In genomic region chr6:148440877-148441453, GRCh38 we compare ENCODE assay signal across 8 cellular contexts.
DNase-seq lines count a peak whose midpoint lies in the region; ATAC-seq and TF ChIP-seq lines count a peak whose summit lies in the region.

No MANE protein-coding gene starts in this region.

- H2BK12ac ChIP-seq in mesenchymal stem cell (ENCODE audit: low read length in 2 of 2): peak overlapping the region; percentile 6 to 74

- H3K4me2 ChIP-seq in mesenchymal stem cell (ENCODE audit: low read length, poor library complexity, severe bottlenecking): no peak overlapping the region

- H2BK5ac ChIP-seq in mesenchymal stem cell (ENCODE audit: low read depth, low read length, poor library complexity, severe bottlenecking): peak overlapping the region; percentile 75

- H3K18ac ChIP-seq in mesenchymal stem cell (ENCODE audit: low read depth in 1 of 2, low read length in 2 of 2): peak overlapping the region; percentile 2 to 7

- H4K91ac ChIP-seq in mesenchymal stem cell (ENCODE audit: low read length): no peak overlapping the region

- no peak for ATAC-seq in HG03280 (IDR thresholded peaks at IDR 0.05; ENCODE audit: unreplicated experiment)

- H4K8ac ChIP-seq in mesenchymal stem cell (ENCODE audit: low read length): no peak overlapping the region

- TF ChIP-seq CTCF in cardiac fibroblast (IDR thresholded peaks at IDR 0.05; ENCODE audit: low read depth, low read length): no peak

- peak overlapping the region; percentile 96 for H3K27ac ChIP-seq in mesenchymal stem cell (ENCODE audit: low read length, poor library complexity, severe bottlenecking)

- H3K4me1 ChIP-seq in mesenchymal stem cell (ENCODE audit: control insufficient read depth, insufficient read depth, low read depth, low read length): peaks cover 16% of the 10 kb centered on the region

- peak overlapping the region in 1 of 2 experiments; percentile 78 for H3K4ac ChIP-seq in mesenchymal stem cell (ENCODE audit: low read depth in 1 of 2, low read length in 2 of 2)

- no peak overlapping the region for H3K23ac ChIP-seq in mesenchymal stem cell (ENCODE audit: low read length in 2 of 2)

- no peaks in the 10 kb centered on the region for H3K27me3 ChIP-seq in mesenchymal stem cell (ENCODE audit: control insufficient read depth in 1 of 2, insufficient read depth in 1 of 2, low read length in 2 of 2)

- H3K4me3 ChIP-seq in cardiac fibroblast (replicated peaks in 1 of 2; ENCODE audit: low read depth in 2 of 2, low read length in 2 of 2) (no peak overlapping the region), mesenchymal stem cell (ENCODE audit: insufficient read depth in 1 of 2, low read depth in 1 of 2, low read length in 2 of 2) (no peak overlapping the region)

- WGBS in mesenchymal stem cell: 13% methylated on average over 8 of the region's 9 CpGs

- no peak overlapping the region for H3K14ac ChIP-seq in mesenchymal stem cell (ENCODE audit: low read length in 2 of 2)

- no peaks in the 10 kb centered on the region for H3K9me3 ChIP-seq in mesenchymal stem cell (ENCODE audit: control insufficient read depth, low read length)

- no peak overlapping the region for H2BK15ac ChIP-seq in mesenchymal stem cell (ENCODE audit: low read depth, poor library complexity, severe bottlenecking)

- H2AFZ ChIP-seq in mesenchymal stem cell (ENCODE audit: low read depth, low read length): no peak overlapping the region

- peak; percentile 89 for DNase-seq in AG08395 (ENCODE audit: low spot score)
- DNase-seq in LoVo (ENCODE audit: low spot score): peak; percentile 50
- peak; percentile 97 to 98 for DNase-seq in cardiac fibroblast (ENCODE audit: low read depth in 2 of 2)
- peak; percentile 82 for DNase-seq in mesenchymal stem cell
- no peak for DNase-seq in GDM1 (lab: John Stamatoyannopoulos, UW)
- DNase-seq in posterior vena cava (ENCODE audit: low spot score): no peak
- DNase-seq in effector CD8-positive, alpha-beta T cell (lab: John Stamatoyannopoulos, UW): no peak

- peak overlapping the region; percentile 10 for H3K9ac ChIP-seq in mesenchymal stem cell (ENCODE audit: low read length)

- H3K36me3 ChIP-seq in mesenchymal stem cell (ENCODE audit: control insufficient read depth in 1 of 2, insufficient read depth in 2 of 2, low read depth in 1 of 2, low read length in 2 of 2): peaks cover 0 to 41% of the 10 kb centered on the region in 2 experiments

- intact Hi-C loops in posterior vena cava (cut with DNase I): no loop called here

- H2BK120ac ChIP-seq in mesenchymal stem cell (ENCODE audit: low read depth, low read length): no peak overlapping the region

- peak overlapping the region; percentile 50 for H2AK5ac ChIP-seq in mesenchymal stem cell (ENCODE audit: low read length, severe bottlenecking)

- H3K79me1 ChIP-seq in mesenchymal stem cell (replicated peaks; ENCODE audit: low read length, poor library complexity, severe bottlenecking): peaks cover 10% of the 10 kb centered on the region

Comparison
In these comparisons a context has a peak if more than half of its experiments do, and no peak if none do; other contexts are left out.
1. DNase-seq: peak in AG08395 (single experiment), LoVo (single experiment), cardiac fibroblast (2 of 2) and mesenchymal stem cell (single experiment); none in GDM1 (single experiment), posterior vena cava (single experiment) and effector CD8-positive, alpha-beta T cell (single experiment).